In genomic region chr11:65382036-65382803, GRCh38 we compare ENCODE assay signal across 8 cellular contexts. TPM values are rescaled to one million over a fixed set of nuclear protein-coding genes. Genes with fewer than 3 reads are reported as not detected.
DNase-seq lines count a peak whose midpoint lies in the region; TF ChIP-seq lines count a peak whose summit lies in the region.

TSS of gene SLC25A45 (minus strand) at chr11:65382646. CDS start at chr11:65381951, 695 bp downstream.

- no peaks in the 10 kb centered on the region for H3K79me1 ChIP-seq in neuronal stem cell (ENCODE audit: low read depth, low read length)

- peak within 1 kb of the TSS; percentile 88 for H2AFZ ChIP-seq in Loucy (ENCODE audit: low read length)
- H2AFZ ChIP-seq in neuronal stem cell (ENCODE audit: low read length) = peak within 1 kb of the TSS; percentile 89

- in situ Hi-C loops in HAP-1 (cut with MboI; ENCODE audit: low sequenced_read_pairs) = no loop called here

- intact Hi-C loops in activated T-helper 2 cell treated with anti-CD3 and anti-CD28 coated beads, Interferon-gamma antibody, Interleukin-2, Interleukin-4, amounts not matched to agents 10 μg/mL and 5 μg/mL and 100 μg/mL, durations not matched to agents 14 hours and 24 hours and 36 hours (cut with micrococcal nuclease) = loop anchor here (1.0 kb wide), 4 partner anchors 34 to 128 kb away; no protein-coding TSS in a partner anchor

- peaks cover 20% of the 10 kb centered on the region for H3K4me1 ChIP-seq in HAP-1
- H3K4me1 ChIP-seq in Loucy (ENCODE audit: insufficient read depth, low read length, poor library complexity, severe bottlenecking) = peaks cover 37% of the 10 kb centered on the region
- H3K4me1 ChIP-seq in neuronal stem cell (ENCODE audit: control insufficient read depth in 2 of 2, insufficient read depth in 1 of 2, low read depth in 1 of 2, low read length in 2 of 2) = peaks cover 15% of the 10 kb centered on the region in 2 donors

- H3K9ac ChIP-seq in Loucy (ENCODE audit: low read depth, low read length, poor library complexity, severe bottlenecking) = peak within 1 kb of the TSS; percentile 89
- peak within 1 kb of the TSS; percentile 74 for H3K9ac ChIP-seq in neuronal stem cell (ENCODE audit: low read depth, low read length, poor library complexity)

- no peaks in the 10 kb centered on the region for H3K9me3 Mint-ChIP-seq in activated T-helper 2 cell treated with anti-CD3 and anti-CD28 coated beads, Interferon-gamma antibody, Interleukin-2, Interleukin-4, amounts not matched to agents 10 μg/mL and 5 μg/mL and 100 μg/mL, durations not matched to agents 14 hours and 24 hours and 36 hours

- peak within 1 kb of the TSS; percentile 83 for H2BK5ac ChIP-seq in neuronal stem cell (ENCODE audit: low read length)

- peak within 1 kb of the TSS; percentile 61 for H3K27ac ChIP-seq in neuronal stem cell (replicated peaks; ENCODE audit: low read length)

- peaks cover 8% of the 10 kb centered on the region; the same call in 1 of the 2 replicates for H3F3A ChIP-seq in Loucy (ENCODE audit: low read depth)

- H3K79me2 ChIP-seq in Loucy (ENCODE audit: insufficient read depth, low read length) = peaks cover 21% of the 10 kb centered on the region

- peak within 1 kb of the TSS; percentile 89 for H4K91ac ChIP-seq in neuronal stem cell (ENCODE audit: low read depth, low read length, poor library complexity)

- H3K4me3 ChIP-seq in HAP-1 = peak within 1 kb of the TSS; percentile 19
- H3K4me3 ChIP-seq in Loucy (ENCODE audit: low read length, poor library complexity, severe bottlenecking) = peak within 1 kb of the TSS; percentile 84
- H3K4me3 ChIP-seq in fibroblast of the aortic adventitia (ENCODE audit: low read depth, low read length) = peak within 1 kb of the TSS; percentile 59
- peak within 1 kb of the TSS in 1 of 2 donors; percentile 38 for H3K4me3 ChIP-seq in neuronal stem cell (ENCODE audit: low read length in 2 of 2)

- no peaks in the 10 kb centered on the region for H3K27me3 Mint-ChIP-seq in activated T-helper 2 cell treated with anti-CD3 and anti-CD28 coated beads, Interferon-gamma antibody, Interleukin-2, Interleukin-4, amounts not matched to agents 10 μg/mL and 5 μg/mL and 100 μg/mL, durations not matched to agents 14 hours and 24 hours and 36 hours (ENCODE audit: low read depth)

- H3K4me1 Mint-ChIP-seq in activated T-helper 2 cell treated with anti-CD3 and anti-CD28 coated beads, Interferon-gamma antibody, Interleukin-2, Interleukin-4, amounts not matched to agents 10 μg/mL and 5 μg/mL and 100 μg/mL, durations not matched to agents 14 hours and 24 hours and 36 hours (ENCODE audit: low read depth) = peaks cover 40% of the 10 kb centered on the region

- H3K18ac ChIP-seq in neuronal stem cell (ENCODE audit: low read length) = peak within 1 kb of the TSS; percentile 95

- peak within 1 kb of the TSS; percentile 86 for H3K4me3 Mint-ChIP-seq in activated T-helper 2 cell treated with anti-CD3 and anti-CD28 coated beads, Interferon-gamma antibody, Interleukin-2, Interleukin-4, amounts not matched to agents 10 μg/mL and 5 μg/mL and 100 μg/mL, durations not matched to agents 14 hours and 24 hours and 36 hours (ENCODE audit: low read depth)

- peak within 1 kb of the TSS; percentile 79 for H2AK5ac ChIP-seq in neuronal stem cell (ENCODE audit: low read depth, low read length)

- peak within 1 kb of the TSS; percentile 51 for H2BK120ac ChIP-seq in neuronal stem cell (ENCODE audit: low read depth, low read length)

- peak within 1 kb of the TSS; percentile 80 for H3K23ac ChIP-seq in neuronal stem cell (ENCODE audit: low read depth, low read length, poor library complexity)

- DNase-seq in GM03348 (ENCODE audit: low spot score) (peak; percentile 96), HAP-1 (ENCODE audit: low spot score in 2 of 2) (peak; percentile 70 to 86), fibroblast of the aortic adventitia (ENCODE audit: low read depth) (peak; percentile 99), neuronal stem cell (ENCODE audit: low spot score) (no peak), stromal cell of bone marrow (ENCODE audit: low read depth) (peak; percentile 99)
- peak; percentile 90 for DNase-seq in activated T-helper 2 cell treated with anti-CD3 and anti-CD28 coated beads, Interferon-gamma antibody, Interleukin-2, Interleukin-4, amounts not matched to agents 10 μg/mL and 5 μg/mL and 100 μg/mL, durations not matched to agents 14 hours and 24 hours and 36 hours (ENCODE audit: low spot score)

- peak within 1 kb of the TSS; percentile 27 for H4K8ac ChIP-seq in neuronal stem cell (ENCODE audit: low read depth, low read length)

- no peaks in the 10 kb centered on the region for H3K9me2 ChIP-seq in Loucy (replicated peaks; ENCODE audit: low read depth, low read length)

- no peak within 1 kb of the TSS for H3K4ac ChIP-seq in neuronal stem cell (ENCODE audit: low read length)

- H3K27me3 ChIP-seq in HAP-1 (ENCODE audit: low read depth) = no peaks in the 10 kb centered on the region
- H3K27me3 ChIP-seq in Loucy (ENCODE audit: insufficient read depth, low read length, poor library complexity, severe bottlenecking) = no peaks in the 10 kb centered on the region
- H3K27me3 ChIP-seq in neuronal stem cell (ENCODE audit: control insufficient read depth in 3 of 3, insufficient read depth in 3 of 3, low read depth in 1 of 3, low read length in 3 of 3) = peaks cover 0 to 4% (median 0%) of the 10 kb centered on the region in 3 experiments

- peak within 1 kb of the TSS; percentile 100 for H2BK15ac ChIP-seq in neuronal stem cell (ENCODE audit: low read length)

- peak within 1 kb of the TSS; percentile 99 for H3K27ac Mint-ChIP-seq in activated T-helper 2 cell treated with anti-CD3 and anti-CD28 coated beads, Interferon-gamma antibody, Interleukin-2, Interleukin-4, amounts not matched to agents 10 μg/mL and 5 μg/mL and 100 μg/mL, durations not matched to agents 14 hours and 24 hours and 36 hours

- no peaks in the 10 kb centered on the region for H3K36me3 ChIP-seq in HAP-1 (replicated peaks)
- no peaks in the 10 kb centered on the region for H3K36me3 ChIP-seq in Loucy (ENCODE audit: insufficient read depth, low read length)
- H3K36me3 ChIP-seq in neuronal stem cell (replicated peaks in 1 of 2; ENCODE audit: control insufficient read depth in 2 of 2, insufficient read depth in 2 of 2, low read length in 2 of 2) = no peaks in the 10 kb centered on the region

- peak; percentile 71 for TF ChIP-seq CTCF in Loucy (conservative IDR thresholded peaks at IDR 0.05; ENCODE audit: low read length)
- peak; percentile 76 for TF ChIP-seq CTCF in fibroblast of the aortic adventitia (IDR thresholded peaks at IDR 0.05; ENCODE audit: insufficient read depth, low read length)

- peak within 1 kb of the TSS; percentile 97 for H3K14ac ChIP-seq in neuronal stem cell (ENCODE audit: low read length)

- H2BK12ac ChIP-seq in neuronal stem cell (ENCODE audit: low read length) = peak within 1 kb of the TSS; percentile 86

- WGBS in neuronal stem cell (ENCODE audit: extremely low coverage in 2 of 2, insufficient read length in 2 of 2, insufficient replicate concordance in 1 of 2), 2 donors = no CpG with 5 or more reads among the region's 27 CpGs

- H4K20me1 ChIP-seq in Loucy (ENCODE audit: insufficient read depth, low read length, poor library complexity, severe bottlenecking) = peaks cover 4% of the 10 kb centered on the region

- H3K9me3 ChIP-seq in HAP-1 (no peaks in the 10 kb centered on the region), Loucy (ENCODE audit: insufficient read depth, low read depth, low read length) (no peaks in the 10 kb centered on the region), neuronal stem cell (replicated peaks in 1 of 2; ENCODE audit: control insufficient read depth in 2 of 2, insufficient read depth in 1 of 2, low read depth in 1 of 2, low read length in 2 of 2) (no peaks in the 10 kb centered on the region)

- H3K4me2 ChIP-seq in Loucy (ENCODE audit: low read depth, low read length, poor library complexity, severe bottlenecking) (peak within 1 kb of the TSS; percentile 83), neuronal stem cell (ENCODE audit: insufficient read depth, low read length, poor library complexity, severe bottlenecking) (peak within 1 kb of the TSS; percentile 2)

- TF ChIP-seq POLR2A in Raji (IDR thresholded peaks at IDR 0.05; ENCODE audit: insufficient read depth, low read depth, low read length) = peak; percentile 69

- H3K36me3 Mint-ChIP-seq in activated T-helper 2 cell treated with anti-CD3 and anti-CD28 coated beads, Interferon-gamma antibody, Interleukin-2, Interleukin-4, amounts not matched to agents 10 μg/mL and 5 μg/mL and 100 μg/mL, durations not matched to agents 14 hours and 24 hours and 36 hours (ENCODE audit: low read depth) = no peaks in the 10 kb centered on the region

RNA-seq across cellular contexts. Expression of gene SLC25A45, which starts in this region (rescaled TPM):
- total RNA-seq in activated T-helper 2 cell treated with anti-CD3 and anti-CD28 coated beads, Interferon-gamma antibody, Interleukin-2, Interleukin-4, amounts not matched to agents 10 μg/mL and 5 μg/mL and 100 μg/mL, durations not matched to agents 14 hours and 24 hours and 36 hours = 14.6 and 16.3 TPM in 2 replicates
- 0.41 and 5.8 TPM in 2 replicates for total RNA-seq in fibroblast of the aortic adventitia (ENCODE audit: low replicate concordance)
- 0.43 TPM for polyA plus RNA-seq in neuronal stem cell (2013, experiment 1 of 2)
- 0.32 TPM for polyA plus RNA-seq in neuronal stem cell (2013, experiment 2 of 2)
